In genomic region chr20:12255571-12255970, GRCh38 we compare ENCODE assay signal across 14 cellular contexts.
"Had no signal": no experiment of that assay in that cellular context is flagged by ENCODE, and none has a peak within 500 bp of the region (broad histone marks: within the 10 kb centered on the region; RNA-seq: fewer than 3 reads in every experiment).

No MANE protein-coding gene starts in this region.

- DNase-seq: activated CD4-positive, alpha-beta T cell treated with anti-CD3 and anti-CD28 coated beads, Interleukin-2, amount 50 U/mL, for 48 hours; activated CD4-positive, CD25-positive, alpha-beta regulatory T cell treated with anti-CD3 and anti-CD28 coated beads, Interleukin-2, amount 50 U/mL, for 72 hours; activated naive CD4-positive, alpha-beta T cell treated with Interleukin-2 at 50 U/mL for 16 hours; activated T-cell treated with anti-CD3 and anti-CD28 coated beads, Interleukin-2, amount 50 U/mL, for 72 hours; cortex of kidney; effector memory CD8-positive, alpha-beta T cell; foreskin fibroblast; occipital lobe; psoas muscle; stimulated activated CD4-positive, alpha-beta T cell treated with anti-CD3 and anti-CD28 coated beads, Interleukin-4, amount 100 ng/mL, for 1 hour; stimulated activated CD8-positive, alpha-beta memory T cell treated with anti-CD3 and anti-CD28 coated beads, Interleukin-4, amount 100 ng/mL, for 48 hours; stimulated activated naive CD8-positive, alpha-beta T cell treated with anti-CD3 and anti-CD28 coated beads, Interleukin-15, Interleukin-2, amounts not matched to agents 100 U/mL and 50 U/mL, for 24 hours; upper lobe of left lung had no signal

- ATAC-seq: activated T-cell treated with anti-CD3 and anti-CD28 coated beads, Interleukin-2, amount 50 U/mL, for 72 hours; effector memory CD8-positive, alpha-beta T cell; psoas muscle; stimulated activated naive CD8-positive, alpha-beta T cell treated with anti-CD3 and anti-CD28 coated beads, Interleukin-15, Interleukin-2, amounts not matched to agents 100 U/mL and 50 U/mL, for 24 hours had no signal

- H3K27me3 ChIP-seq: upper lobe of left lung had no signal

- H3K4me3 ChIP-seq: psoas muscle, upper lobe of left lung had no signal

- H3K27ac ChIP-seq: epithelial cell of prostate, psoas muscle, upper lobe of left lung had no signal
